Comparison of ENCODE assay signal across 1 cellular context in genomic region chr18:3960977-3961376, GRCh38.
TF ChIP-seq lines count a peak whose summit lies in the region.

No MANE protein-coding gene starts in this region.

TF ChIP-seq in GM23338, 12 proteins besides CTCF, POLR2A, EP300 and RAD21 (continued from another document):
- no peak for TF ChIP-seq REST (IDR thresholded peaks at IDR 0.05; ENCODE audit: unreplicated experiment)
TF ChIP-seq in GM23338: peak in this region for 0.
